Comparison of ENCODE assay signal across 8 cellular contexts in genomic region chr1:10867138-10867721, GRCh38.
DNase-seq lines count a peak whose midpoint lies in the region; ATAC-seq, FAIRE-seq and TF ChIP-seq lines count a peak whose summit lies in the region.

No MANE protein-coding gene starts in this region.

- BruUV-seq in Panc1 (replicated peaks; lab: Mats Ljungman, UMichigan) = no TSS peak

- H3K9me3 ChIP-seq in HAP-1 (no peaks in the 10 kb centered on the region), Panc1 (ENCODE audit: control insufficient read depth, insufficient read depth, low read depth, low read length) (no peaks in the 10 kb centered on the region), gastroesophageal sphincter (no peaks in the 10 kb centered on the region), pancreas (no peaks in the 10 kb centered on the region), transverse colon (no peaks in the 10 kb centered on the region)

- TF ChIP-seq CTCF in Panc1 (IDR thresholded peaks at IDR 0.05) (peak; percentile 95), gastroesophageal sphincter (IDR thresholded peaks at IDR 0.05) (peak in 3 of 4 experiments; percentile 85 to 96 (median 86)), pancreas (IDR thresholded peaks at IDR 0.05) (peak; percentile 57 to 80 (median 69)), transverse colon (IDR thresholded peaks at IDR 0.05) (peak in 4 of 5 experiments; percentile 42 to 83 (median 74))

- POLR2A ChIA-PET in Panc1 (lab: Charles Lee) = no interaction called here

- 0 to 4% methylated on average over 1 to 3 of the region's 54 CpGs for WGBS in gastroesophageal sphincter (ENCODE audit: low coverage in 1 of 2), 2 donors
- 2 to 4% methylated on average over 18 to 54 of the region's 54 CpGs for WGBS in pancreas, 2 donors
- 0 to 5% methylated on average over 1 to 12 of the region's 54 CpGs for WGBS in transverse colon (ENCODE audit: low coverage in 1 of 2), 2 donors

- intact Hi-C loops in Panc1 (cut with micrococcal nuclease; ENCODE audit: unreplicated experiment) = loop anchor here (2.0 to 5.0 kb wide), 3 partner anchors 72 to 355 kb away; no protein-coding TSS in a partner anchor
- intact Hi-C loops in activated T-helper 2 cell treated with anti-CD3 and anti-CD28 coated beads, Interferon-gamma antibody, Interleukin-2, Interleukin-4, amounts not matched to agents 10 μg/mL and 5 μg/mL and 100 μg/mL, durations not matched to agents 14 hours and 24 hours and 36 hours (cut with micrococcal nuclease) = loop anchor here (1.0 to 5.0 kb wide), 5 partner anchors 70 to 372 kb away; partner anchors contain the start of gene CASZ1
- intact Hi-C loops in pancreas (cut with DNase I) = loop anchor here (5.0 to 10.0 kb wide), 3 partner anchors 332 to 360 kb away; no protein-coding TSS in a partner anchor
- intact Hi-C loops in transverse colon (cut with DNase I; ENCODE audit: low total_unique reads) = loop anchor here (2.0 kb wide), 1 partner anchor 360 kb away; no protein-coding TSS in a partner anchor

- no peak for TF ChIP-seq EP300 in gastroesophageal sphincter (IDR thresholded peaks at IDR 0.05)
- no peak for TF ChIP-seq EP300 in transverse colon (IDR thresholded peaks at IDR 0.05; ENCODE audit: low read depth)

- TF ChIP-seq POLR2A in gastroesophageal sphincter (IDR thresholded peaks at IDR 0.05) (no peak), transverse colon (IDR thresholded peaks at IDR 0.05) (no peak)

- H3K36me3 ChIP-seq in HAP-1 (replicated peaks) (no peaks in the 10 kb centered on the region), Panc1 (ENCODE audit: control insufficient read depth, insufficient read depth, low read length) (no peaks in the 10 kb centered on the region), gastroesophageal sphincter (no peaks in the 10 kb centered on the region), pancreas (no peaks in the 10 kb centered on the region), transverse colon (no peaks in the 10 kb centered on the region)

- CTCF ChIA-PET in Panc1 (lab: Charles Lee) = interaction anchor here (0.6 to 0.7 kb wide), 7 partner anchors 9 to 430 kb away, joined by 3 to 10 read pairs (median 4); no protein-coding TSS in a partner anchor

- in situ Hi-C loops in HAP-1 (cut with MboI; ENCODE audit: low sequenced_read_pairs) = loop anchor here (10.0 kb wide), 1 partner anchor 362 kb away; no protein-coding TSS in a partner anchor
- in situ Hi-C loops in Panc1 (cut with HindIII; ENCODE audit: low pct_unique_long_range_greater_than_20kb, low sequenced_read_pairs) = no loop called here
- in situ Hi-C loops in transverse colon (cut with MboI; ENCODE audit: low pct_ligation_motif_present in 1 of 4, low pct_unique_long_range_greater_than_20kb in 1 of 4, low sequenced_read_pairs in 3 of 4) = loop anchor here in 3 of 4 donors (10.0 to 25.0 kb wide), 3 partner anchors 180 to 362 kb away; no protein-coding TSS in a partner anchor

- H3K4me3 ChIP-seq in HAP-1 (peak overlapping the region; percentile 22), Panc1 (ENCODE audit: low read depth in 2 of 2, low read length in 2 of 2) (peak overlapping the region; percentile 30 to 46), gastroesophageal sphincter (peak overlapping the region; percentile 34 to 61), pancreas (peak overlapping the region in 3 of 4 donors; percentile 3 to 45 (median 20)), transverse colon (peak overlapping the region; percentile 24 to 49 (median 38))

- ATAC-seq in Panc1 = peak; percentile 92
- peak; percentile 76 for ATAC-seq in gastroesophageal sphincter
- peak; percentile 87 to 95 (median 94) for ATAC-seq in pancreas
- ATAC-seq in HG02588 (IDR thresholded peaks at IDR 0.05; ENCODE audit: unreplicated experiment) = no peak

- no peaks in the 10 kb centered on the region for H3K9me3 Mint-ChIP-seq in activated T-helper 2 cell treated with anti-CD3 and anti-CD28 coated beads, Interferon-gamma antibody, Interleukin-2, Interleukin-4, amounts not matched to agents 10 μg/mL and 5 μg/mL and 100 μg/mL, durations not matched to agents 14 hours and 24 hours and 36 hours

- no peak for FAIRE-seq in pancreas (lab: Jason Lieb, UNC)

- peaks cover 15% of the 10 kb centered on the region for H3K4me1 Mint-ChIP-seq in activated T-helper 2 cell treated with anti-CD3 and anti-CD28 coated beads, Interferon-gamma antibody, Interleukin-2, Interleukin-4, amounts not matched to agents 10 μg/mL and 5 μg/mL and 100 μg/mL, durations not matched to agents 14 hours and 24 hours and 36 hours (ENCODE audit: low read depth)

- no peak overlapping the region for H3K27ac Mint-ChIP-seq in activated T-helper 2 cell treated with anti-CD3 and anti-CD28 coated beads, Interferon-gamma antibody, Interleukin-2, Interleukin-4, amounts not matched to agents 10 μg/mL and 5 μg/mL and 100 μg/mL, durations not matched to agents 14 hours and 24 hours and 36 hours

- H3K27me3 Mint-ChIP-seq in activated T-helper 2 cell treated with anti-CD3 and anti-CD28 coated beads, Interferon-gamma antibody, Interleukin-2, Interleukin-4, amounts not matched to agents 10 μg/mL and 5 μg/mL and 100 μg/mL, durations not matched to agents 14 hours and 24 hours and 36 hours (ENCODE audit: low read depth) = peaks cover 69% of the 10 kb centered on the region

- no peaks in the 10 kb centered on the region for H3K36me3 Mint-ChIP-seq in activated T-helper 2 cell treated with anti-CD3 and anti-CD28 coated beads, Interferon-gamma antibody, Interleukin-2, Interleukin-4, amounts not matched to agents 10 μg/mL and 5 μg/mL and 100 μg/mL, durations not matched to agents 14 hours and 24 hours and 36 hours (ENCODE audit: low read depth)

- peak overlapping the region; percentile 52 for H3K4me3 Mint-ChIP-seq in activated T-helper 2 cell treated with anti-CD3 and anti-CD28 coated beads, Interferon-gamma antibody, Interleukin-2, Interleukin-4, amounts not matched to agents 10 μg/mL and 5 μg/mL and 100 μg/mL, durations not matched to agents 14 hours and 24 hours and 36 hours (ENCODE audit: low read depth)

- DNase-seq in CD1c-positive myeloid dendritic cell (ENCODE audit: extremely low spot score) = peak; percentile 64
- peak; percentile 34 to 88 for DNase-seq in HAP-1 (ENCODE audit: low spot score in 2 of 2)
- DNase-seq in Panc1 (ENCODE audit: low read depth, low spot score) = no peak
- peak; percentile 50 for DNase-seq in activated T-helper 2 cell treated with anti-CD3 and anti-CD28 coated beads, Interferon-gamma antibody, Interleukin-2, Interleukin-4, amounts not matched to agents 10 μg/mL and 5 μg/mL and 100 μg/mL, durations not matched to agents 14 hours and 24 hours and 36 hours (ENCODE audit: low spot score)
- DNase-seq in pancreas = peak; percentile 30 to 90 (median 66)
- DNase-seq in transverse colon = peak; percentile 69

- H3K27me3 ChIP-seq in HAP-1 (ENCODE audit: low read depth) (peaks cover 6% of the 10 kb centered on the region; the same call in 1 of the 2 replicates), Panc1 (ENCODE audit: control insufficient read depth, insufficient read depth, low read length) (no peaks in the 10 kb centered on the region), gastroesophageal sphincter (peaks cover 38% of the 10 kb centered on the region), pancreas (no peaks in the 10 kb centered on the region), transverse colon (peaks cover 41% of the 10 kb centered on the region)

- peak overlapping the region; percentile 65 for H3K27ac ChIP-seq in Panc1 (ENCODE audit: low read length)
- peak overlapping the region in 1 of 4 donors; percentile 51 for H3K27ac ChIP-seq in gastroesophageal sphincter
- no peak overlapping the region for H3K27ac ChIP-seq in pancreas
- peak overlapping the region in 2 of 4 donors; percentile 34 to 46 for H3K27ac ChIP-seq in transverse colon

- H3K4me1 ChIP-seq in HAP-1 (peaks cover 7% of the 10 kb centered on the region), Panc1 (ENCODE audit: control insufficient read depth, insufficient read depth, low read length) (peaks cover 16% of the 10 kb centered on the region), gastroesophageal sphincter (peaks cover 0 to 29% (median 10%) of the 10 kb centered on the region in 3 donors), pancreas (no peaks in the 10 kb centered on the region), transverse colon (peaks cover 8 to 17% (median 13%) of the 10 kb centered on the region in 4 donors)
